Comparison of ENCODE assay signal across 8 cellular contexts in genomic region chr16:84266451-84266850, GRCh38.
A peak's percentile ranks its signal among the peaks of the same experiment; 100 is the strongest.
DNase-seq lines count a peak whose midpoint lies in the region; ATAC-seq lines count a peak whose summit lies in the region.

No MANE protein-coding gene starts in this region.

- H3K9ac ChIP-seq in adipocyte (ENCODE audit: low read length): no peak overlapping the region

- H3K27me3 ChIP-seq in adipocyte (replicated peaks; ENCODE audit: control insufficient read depth, insufficient read depth, low read length): peaks cover 66% of the 10 kb centered on the region

- H3K4me3 ChIP-seq in adipocyte (ENCODE audit: low read length): no peak overlapping the region

- ATAC-seq in HG02981 (IDR thresholded peaks at IDR 0.05; ENCODE audit: unreplicated experiment) (no peak), HG03097 (IDR thresholded peaks at IDR 0.05; ENCODE audit: low FRiP score, unreplicated experiment) (no peak)

- H3K4me1 ChIP-seq in adipocyte (ENCODE audit: control insufficient read depth, insufficient read depth, low read length): no peaks in the 10 kb centered on the region

- H3K36me3 ChIP-seq in adipocyte (ENCODE audit: control insufficient read depth, insufficient read depth, low read length, severe bottlenecking): no peaks in the 10 kb centered on the region

- H3K9me3 ChIP-seq in adipocyte (ENCODE audit: control insufficient read depth, low read length): peaks cover 3% of the 10 kb centered on the region

- peak; percentile 46 for DNase-seq in stimulated activated CD4-positive, alpha-beta T cell treated with anti-CD3 and anti-CD28 coated beads, Interleukin-15, amount 100 ng/mL, for 24 hours
- no peak for DNase-seq in stimulated activated CD4-positive, alpha-beta T cell treated with anti-CD3 and anti-CD28 coated beads, Interleukin-4, amount 100 ng/mL, for 1 hour
- DNase-seq in NCI-H1930 (lab: John Stamatoyannopoulos, UW): peak; percentile 39 to 40
- peak; percentile 37 for DNase-seq in adipocyte (ENCODE audit: low read depth)
- peak; percentile 26 to 51 for DNase-seq in hippocampal formation (lab: John Stamatoyannopoulos, UW)
- peak; percentile 10 for DNase-seq in stimulated activated CD4-positive, alpha-beta T cell treated with anti-CD3 and anti-CD28 coated beads, Interleukin-4, amount 100 ng/mL, for 24 hours
